In genomic region chr2:221848286-221848685, GRCh38 we compare ENCODE assay signal across 29 cellular contexts.
"Had no signal": no experiment of that assay in that cellular context is flagged by ENCODE, and none has a peak within 500 bp of the region (broad histone marks: within the 10 kb centered on the region; RNA-seq: fewer than 3 reads in every experiment).

No MANE protein-coding gene starts in this region.

- H3K27ac ChIP-seq: dorsolateral prefrontal cortex, epithelial cell of prostate, heart right ventricle, lower lobe of right lung, ovary, psoas muscle, skin epidermis, spleen, testis, tibial nerve, vagina had no signal

- H3K4me1 Mint-ChIP-seq: naive thymus-derived CD8-positive, alpha-beta T cell; stimulated activated memory B cell treated with anti-CD40 and anti-IgM and Interleukin-4, amounts not matched to agents 10 μg/mL and 1 μg/mL and 100 μg/mL, for 72 hours had no signal

- H3K27me3 Mint-ChIP-seq: naive thymus-derived CD8-positive, alpha-beta T cell; stimulated activated memory B cell treated with anti-CD40 and anti-IgM and Interleukin-4, amounts not matched to agents 10 μg/mL and 1 μg/mL and 100 μg/mL, for 72 hours had no signal

- H3K4me1 ChIP-seq: heart right ventricle, lower lobe of right lung, psoas muscle, spleen, testis, tibial nerve, vagina had no signal

- H3K9me3 ChIP-seq: heart right ventricle, lower lobe of right lung, ovary, psoas muscle, spleen, testis, tibial nerve, vagina had no signal

- H3K4me3 Mint-ChIP-seq: naive thymus-derived CD8-positive, alpha-beta T cell; nephron progenitor cell; stimulated activated memory B cell treated with anti-CD40 and anti-IgM and Interleukin-4, amounts not matched to agents 10 μg/mL and 1 μg/mL and 100 μg/mL, for 72 hours had no signal

- H3K9me3 Mint-ChIP-seq: nephron progenitor cell; stimulated activated memory B cell treated with anti-CD40 and anti-IgM and Interleukin-4, amounts not matched to agents 10 μg/mL and 1 μg/mL and 100 μg/mL, for 72 hours had no signal

- H3K27ac Mint-ChIP-seq: naive thymus-derived CD8-positive, alpha-beta T cell; nephron progenitor cell; stimulated activated memory B cell treated with anti-CD40 and anti-IgM and Interleukin-4, amounts not matched to agents 10 μg/mL and 1 μg/mL and 100 μg/mL, for 72 hours had no signal

- DNase-seq: dorsolateral prefrontal cortex; effector CD4-positive, alpha-beta T cell; foreskin melanocyte; glutamatergic neuron; heart right ventricle; hippocampal formation; kidney glomerular epithelial cell; left ventricle myocardium superior; lower lobe of right lung; naive thymus-derived CD8-positive, alpha-beta T cell; nephron progenitor cell; occipital lobe; ovary; posterior cingulate gyrus; psoas muscle; right cardiac atrium; spleen; stimulated activated CD4-positive, alpha-beta T cell treated with anti-CD3 and anti-CD28 coated beads, Interleukin-4, amount 100 ng/mL, for 4 hours; stimulated activated naive CD8-positive, alpha-beta T cell treated with anti-CD3 and anti-CD28 coated beads, Interleukin-15, Interleukin-2, amounts not matched to agents 100 U/mL and 50 U/mL, for 24 hours; substantia nigra; testis had no signal

- ATAC-seq: esophagus mucosa; heart right ventricle; left ventricle myocardium superior; lower lobe of right lung; naive thymus-derived CD8-positive, alpha-beta T cell; psoas muscle; right cardiac atrium; stimulated activated memory B cell treated with anti-CD40 and anti-IgM and Interleukin-4, amounts not matched to agents 10 μg/mL and 1 μg/mL and 100 μg/mL, for 72 hours; stimulated activated naive CD8-positive, alpha-beta T cell treated with anti-CD3 and anti-CD28 coated beads, Interleukin-15, Interleukin-2, amounts not matched to agents 100 U/mL and 50 U/mL, for 24 hours had no signal

- H3K36me3 ChIP-seq: heart right ventricle, lower lobe of right lung, ovary, spleen, tibial nerve, vagina had no signal

- H3K36me3 Mint-ChIP-seq: naive thymus-derived CD8-positive, alpha-beta T cell; stimulated activated memory B cell treated with anti-CD40 and anti-IgM and Interleukin-4, amounts not matched to agents 10 μg/mL and 1 μg/mL and 100 μg/mL, for 72 hours had no signal

- FAIRE-seq: colon, islet of Langerhans had no signal

- H3K27me3 ChIP-seq: dorsolateral prefrontal cortex, ovary, spleen, testis, tibial nerve, vagina had no signal

- H3K4me3 ChIP-seq: dorsolateral prefrontal cortex, heart right ventricle, lower lobe of right lung, ovary, psoas muscle, skin epidermis, spleen, testis, tibial nerve, vagina had no signal
